ENCODE assay signal across 19 cellular contexts in genomic region chr2:38243186-38243890, GRCh38.
DNase-seq lines count a peak whose midpoint lies in the region; ATAC-seq, FAIRE-seq and TF ChIP-seq lines count a peak whose summit lies in the region.
"Had no signal": no experiment of that assay in that cellular context is flagged by ENCODE, and none has a peak within 500 bp of the region (broad histone marks: within the 10 kb centered on the region; RNA-seq: fewer than 3 reads in every experiment).

No MANE protein-coding gene starts in this region.

- no peak for TF ChIP-seq POLR2A in IMR-90 (IDR thresholded peaks at IDR 0.05; ENCODE audit: low read depth, low read length)
- TF ChIP-seq POLR2A in K562 (conservative IDR thresholded peaks at IDR 0.05) = no peak

- H3K9me1 ChIP-seq in IMR-90 (ENCODE audit: insufficient read depth, low read length) = no peaks in the 10 kb centered on the region
- H3K9me1 ChIP-seq in K562 (ENCODE audit: control insufficient read depth, insufficient read depth, low read length) = no peaks in the 10 kb centered on the region

- no peak overlapping the region for H3K56ac ChIP-seq in IMR-90 (ENCODE audit: extremely low read depth, insufficient read depth, low read length)

- dilution Hi-C loops in IMR-90 (cut with HindIII; ENCODE audit: low sequenced_read_pairs, unreplicated experiment) = no loop called here

- CTCF ChIA-PET in IMR-90 (lab: Yijun Ruan, JAX) = interaction anchor here (0.6 kb wide), 1 partner anchor 14 kb away, joined by 7 read pairs; no protein-coding TSS in a partner anchor
- CTCF ChIA-PET in K562 (lab: Yijun Ruan, JAX; ENCODE audit: low intra/inter-chr PET ratio) = no interaction called here
- CTCF ChIA-PET in SK-N-SH (lab: Yijun Ruan, JAX) = interaction anchor here (0.8 to 1.3 kb wide), 4 partner anchors 8 to 847 kb away, joined by 3 to 4 read pairs (median 3); no protein-coding TSS in a partner anchor

- no peak overlapping the region for H2AK9ac ChIP-seq in IMR-90 (replicated peaks; ENCODE audit: low read depth, low read length, poor library complexity)

- no CpG with 5 or more reads among the region's 4 CpGs for WGBS in IMR-90 (ENCODE audit: extremely low coverage in 2 of 2, insufficient read length in 1 of 2), 2 experiments
- 3% methylated on average over 4 of the region's 4 CpGs for WGBS in K562 (ENCODE audit: insufficient coverage, low coverage, missing lambda C conversion rate)
- 80% methylated on average over 4 of the region's 4 CpGs for WGBS in SK-N-SH (ENCODE audit: low lambda C conversion rate)
- 100% methylated on average over 1 of the region's 4 CpGs for WGBS in mesenchymal stem cell

- no peak for FAIRE-seq in K562 (lab: Jason Lieb, UNC)
- FAIRE-seq: G401.6, GM12892, H54 had no signal

- H3K27me3 ChIP-seq in IMR-90 (ENCODE audit: control insufficient read depth, insufficient read depth, low read length) (peaks cover 21% of the 10 kb centered on the region), K562 (ENCODE audit: control insufficient read depth in 2 of 2, insufficient read depth in 2 of 2, low read length in 2 of 2) (peaks cover 24 to 38% of the 10 kb centered on the region in 2 experiments), SK-N-SH (ENCODE audit: insufficient read depth) (no peaks in the 10 kb centered on the region), mesenchymal stem cell (ENCODE audit: control insufficient read depth in 1 of 2, insufficient read depth in 1 of 2, low read length in 2 of 2) (no peaks in the 10 kb centered on the region)
- H3K27me3 ChIP-seq: BLaER1 had no signal

- no peak overlapping the region for H3K27ac ChIP-seq in IMR-90 (ENCODE audit: insufficient read depth, low read length)
- H3K27ac ChIP-seq in K562 (ENCODE audit: extremely low read depth, low read depth, low read length) = no peak overlapping the region
- no peak overlapping the region for H3K27ac ChIP-seq in SK-N-SH (ENCODE audit: low read depth in 2 of 2, low read length in 1 of 2)
- no peak overlapping the region for H3K27ac ChIP-seq in mesenchymal stem cell (ENCODE audit: low read length, poor library complexity, severe bottlenecking)
- H3K27ac ChIP-seq: BLaER1, C4-2B had no signal

- in situ Hi-C loops in IMR-90 (cut with MboI; ENCODE audit: low sequenced_read_pairs) = no loop called here
- in situ Hi-C loops in K562 (cut with MboI) = no loop called here

- no peaks in the 10 kb centered on the region for H3K9me3 ChIP-seq in IMR-90 (ENCODE audit: control insufficient read depth, insufficient read depth, low read length)
- no peaks in the 10 kb centered on the region for H3K9me3 ChIP-seq in K562 (replicated peaks; ENCODE audit: control insufficient read depth, insufficient read depth, low read depth, low read length)
- H3K9me3 ChIP-seq in SK-N-SH = no peaks in the 10 kb centered on the region
- no peaks in the 10 kb centered on the region for H3K9me3 ChIP-seq in mesenchymal stem cell (ENCODE audit: control insufficient read depth, low read length)
- H3K9me3 ChIP-seq: BLaER1, Caco-2, HAP-1 had no signal

- no peak overlapping the region for H3K4me3 ChIP-seq in IMR-90 (ENCODE audit: insufficient read depth, low read depth, low read length)
- H3K4me3 ChIP-seq in K562 = no peak overlapping the region
- no peak overlapping the region for H3K4me3 ChIP-seq in SK-N-SH (ENCODE audit: low read depth in 2 of 2, low read length in 1 of 2)
- peak overlapping the region in 1 of 2 experiments; percentile 12 for H3K4me3 ChIP-seq in mesenchymal stem cell (ENCODE audit: insufficient read depth in 1 of 2, low read depth in 1 of 2, low read length in 2 of 2)
- H3K4me3 ChIP-seq: BLaER1, HAP-1 had no signal

- H2BK12ac ChIP-seq in mesenchymal stem cell (ENCODE audit: low read length in 2 of 2) = no peak overlapping the region

- no peak overlapping the region for H4K5ac ChIP-seq in IMR-90 (ENCODE audit: low read depth, low read length)

- H4K20me1 ChIP-seq in IMR-90 (ENCODE audit: insufficient read depth, low read length) (no peaks in the 10 kb centered on the region), K562 (replicated peaks; ENCODE audit: control insufficient read depth, insufficient read depth, low read length) (no peaks in the 10 kb centered on the region), SK-N-SH (ENCODE audit: insufficient read depth) (no peaks in the 10 kb centered on the region)
- H4K20me1 ChIP-seq: BLaER1 had no signal

- no peaks in the 10 kb centered on the region for H3K36me3 ChIP-seq in IMR-90 (ENCODE audit: control insufficient read depth, insufficient read depth, low read length)
- H3K36me3 ChIP-seq in K562 (ENCODE audit: control insufficient read depth, insufficient read depth, low read length) = no peaks in the 10 kb centered on the region
- H3K36me3 ChIP-seq in SK-N-SH (replicated peaks in 1 of 2; ENCODE audit: control insufficient read depth in 1 of 2, insufficient read depth in 2 of 2, low read length in 1 of 2) = no peaks in the 10 kb centered on the region
- no peaks in the 10 kb centered on the region for H3K36me3 ChIP-seq in mesenchymal stem cell (ENCODE audit: control insufficient read depth in 1 of 2, insufficient read depth in 2 of 2, low read depth in 1 of 2, low read length in 2 of 2)
- H3K36me3 ChIP-seq: BLaER1, HAP-1 had no signal

- H3K18ac ChIP-seq in IMR-90 (ENCODE audit: low read depth, low read length) (no peak overlapping the region), mesenchymal stem cell (ENCODE audit: low read depth in 1 of 2, low read length in 2 of 2) (no peak overlapping the region)

- ATAC-seq in IMR-90 (ENCODE audit: low read depth) (no peak), K562 (no peak)
- ATAC-seq: CD8-positive, alpha-beta T cell had no signal

- H2BK20ac ChIP-seq in IMR-90 (ENCODE audit: low read depth, low read length) = no peak overlapping the region

- no peak overlapping the region for H2AFZ ChIP-seq in IMR-90 (replicated peaks; ENCODE audit: low read length, poor library complexity)
- no peak overlapping the region for H2AFZ ChIP-seq in K562 (ENCODE audit: low read depth, low read length)
- no peak overlapping the region for H2AFZ ChIP-seq in SK-N-SH (ENCODE audit: low read depth)
- no peak overlapping the region for H2AFZ ChIP-seq in mesenchymal stem cell (ENCODE audit: low read depth, low read length)

- TF ChIP-seq EP300 in K562 (IDR thresholded peaks at IDR 0.05; ENCODE audit: low read length) (no peak), SK-N-SH (IDR thresholded peaks at IDR 0.05; ENCODE audit: borderline replicate concordance in 1 of 2, low read depth in 1 of 2, low read length in 1 of 2) (no peak)

- BruUV-seq in IMR-90 (replicated peaks; lab: Mats Ljungman, UMichigan) (no TSS peak), K562 (replicated peaks; lab: Mats Ljungman, UMichigan) (no TSS peak)

- H3K4me1 ChIP-seq in IMR-90 (ENCODE audit: control insufficient read depth, insufficient read depth, low read length) (no peaks in the 10 kb centered on the region), K562 (replicated peaks in 1 of 2; ENCODE audit: control insufficient read depth in 2 of 2, insufficient read depth in 2 of 2, low read length in 2 of 2) (no peaks in the 10 kb centered on the region), SK-N-SH (ENCODE audit: control insufficient read depth in 1 of 2, insufficient read depth in 2 of 2, low read depth in 1 of 2, low read length in 1 of 2) (peaks cover 0 to 17% of the 10 kb centered on the region in 2 experiments; a peak in 2 of 4 replicates), mesenchymal stem cell (ENCODE audit: control insufficient read depth, insufficient read depth, low read depth, low read length) (peaks cover 8% of the 10 kb centered on the region)
- H3K4me1 ChIP-seq: BLaER1, Caco-2, HAP-1 had no signal

- H3K9ac ChIP-seq in IMR-90 (ENCODE audit: low read depth, low read length) (no peak overlapping the region), K562 (ENCODE audit: insufficient read depth in 1 of 2, low read depth in 2 of 2, low read length in 2 of 2) (no peak overlapping the region), SK-N-SH (no peak overlapping the region), mesenchymal stem cell (ENCODE audit: low read length) (no peak overlapping the region)
- H3K9ac ChIP-seq: BLaER1 had no signal

- no peak overlapping the region for H2AK5ac ChIP-seq in IMR-90 (ENCODE audit: low read depth, low read length)
- no peak overlapping the region for H2AK5ac ChIP-seq in mesenchymal stem cell (ENCODE audit: low read length, severe bottlenecking)

- no peaks in the 10 kb centered on the region for H3K79me1 ChIP-seq in IMR-90 (ENCODE audit: low read depth in 1 of 2, low read length in 2 of 2)
- H3K79me1 ChIP-seq in mesenchymal stem cell (replicated peaks; ENCODE audit: low read length, poor library complexity, severe bottlenecking) = no peaks in the 10 kb centered on the region

- no peak overlapping the region for H2BK120ac ChIP-seq in IMR-90 (ENCODE audit: low read depth, low read length)
- H2BK120ac ChIP-seq in mesenchymal stem cell (ENCODE audit: low read depth, low read length) = no peak overlapping the region

- no peaks in the 10 kb centered on the region for H3K9me2 ChIP-seq in SK-N-SH

- no peak for TF ChIP-seq RAD21 in IMR-90 (IDR thresholded peaks at IDR 0.05; ENCODE audit: low read length)
- TF ChIP-seq RAD21 in K562 (CRISPR knock-in tag; conservative IDR thresholded peaks at IDR 0.05 in 1 of 2, IDR thresholded peaks at IDR 0.05 in 1 of 2) = no peak
- TF ChIP-seq RAD21 in SK-N-SH (IDR thresholded peaks at IDR 0.05; ENCODE audit: low read length) = no peak

- H2BK5ac ChIP-seq in IMR-90 (ENCODE audit: low read depth, low read length, poor library complexity, severe bottlenecking) (no peak overlapping the region), mesenchymal stem cell (ENCODE audit: low read depth, low read length, poor library complexity, severe bottlenecking) (no peak overlapping the region)

- no peaks in the 10 kb centered on the region for H3K79me2 ChIP-seq in K562 (ENCODE audit: control insufficient read depth, insufficient read depth, low read length)
- H3K79me2 ChIP-seq in SK-N-SH (ENCODE audit: insufficient read depth) = no peaks in the 10 kb centered on the region; the same call in 1 of the 2 replicates

- no peak for DNase-seq in IMR-90
- DNase-seq in K562 (ENCODE audit: extremely low read depth in 1 of 4, low spot score in 3 of 4) = no peak
- DNase-seq in fibroblast of peridontal ligament (ENCODE audit: extremely low read depth) = peak; percentile 91
- DNase-seq in NCI-H774 (lab: John Stamatoyannopoulos, UW) = no peak
- no peak for DNase-seq in SK-N-SH
- DNase-seq in mesenchymal stem cell = no peak
- DNase-seq: Caco-2; CD4-positive, CD25-positive, alpha-beta regulatory T cell; CD8-positive, alpha-beta T cell; DMS153; DND-41; GOT3; HFFc6 had no signal

- H2BK15ac ChIP-seq in IMR-90 (ENCODE audit: low read depth, low read length) (no peak overlapping the region), mesenchymal stem cell (ENCODE audit: low read depth, poor library complexity, severe bottlenecking) (no peak overlapping the region)

- H4K91ac ChIP-seq in IMR-90 (ENCODE audit: insufficient read depth, low read depth, low read length) = no peak overlapping the region
- H4K91ac ChIP-seq in mesenchymal stem cell (ENCODE audit: low read length) = no peak overlapping the region

- no peak overlapping the region; the same call in 1 of the 2 replicates for H3K4me2 ChIP-seq in IMR-90 (ENCODE audit: low read depth, low read length)
- no peak overlapping the region for H3K4me2 ChIP-seq in K562 (ENCODE audit: insufficient read depth, low read length)
- H3K4me2 ChIP-seq in SK-N-SH = no peak overlapping the region
- H3K4me2 ChIP-seq in mesenchymal stem cell (ENCODE audit: low read length, poor library complexity, severe bottlenecking) = no peak overlapping the region
- H3K4me2 ChIP-seq: BLaER1 had no signal

- TF ChIP-seq CTCF in IMR-90 (conservative IDR thresholded peaks at IDR 0.05; ENCODE audit: low read depth, low read length) = no peak
- no peak for TF ChIP-seq CTCF in K562 (IDR thresholded peaks at IDR 0.05 in 2 of 3, conservative IDR thresholded peaks at IDR 0.05 in 1 of 3; ENCODE audit: insufficient read depth in 2 of 3, low read depth in 1 of 3, low read length in 3 of 3)
- TF ChIP-seq CTCF in SK-N-SH (IDR thresholded peaks at IDR 0.05) = no peak

- POLR2A ChIA-PET in IMR-90 (lab: Charles Lee; ENCODE audit: unreplicated experiment) = interaction anchor here (0.6 kb wide), 1 partner anchor 10 kb away, joined by 3 read pairs; no protein-coding TSS in a partner anchor
- POLR2A ChIA-PET in K562 (lab: Yijun Ruan, JAX) = interaction anchor here (0.7 to 1.6 kb wide), 2 partner anchors 9 to 22 kb away, joined by 3 to 6 read pairs; no protein-coding TSS in a partner anchor
- POLR2A ChIA-PET in SK-N-SH (lab: Yijun Ruan, JAX) = no interaction called here

- no peaks in the 10 kb centered on the region for H3F3A ChIP-seq in SK-N-SH (replicated peaks; ENCODE audit: insufficient read depth)

- H3K4ac ChIP-seq in IMR-90 (ENCODE audit: low read depth, low read length) (no peak overlapping the region), mesenchymal stem cell (ENCODE audit: low read depth in 1 of 2, low read length in 2 of 2) (no peak overlapping the region)

- H4K8ac ChIP-seq in IMR-90 (ENCODE audit: low read depth in 2 of 2, low read length in 2 of 2) (no peak overlapping the region), mesenchymal stem cell (ENCODE audit: low read length) (no peak overlapping the region)

- H3K23ac ChIP-seq in IMR-90 (ENCODE audit: low read depth, low read length) (no peak overlapping the region), mesenchymal stem cell (ENCODE audit: low read length in 2 of 2) (no peak overlapping the region)

- intact Hi-C loops in IMR-90 (cut with micrococcal nuclease) (no loop called here), K562 (cut with micrococcal nuclease) (no loop called here)

- H3K14ac ChIP-seq in IMR-90 (replicated peaks; ENCODE audit: low read depth, low read length) = no peak overlapping the region
- H3K14ac ChIP-seq in mesenchymal stem cell (ENCODE audit: low read length in 2 of 2) = no peak overlapping the region
